ENCODE assay signal across 2 cellular contexts in the genomic region with DNA sequence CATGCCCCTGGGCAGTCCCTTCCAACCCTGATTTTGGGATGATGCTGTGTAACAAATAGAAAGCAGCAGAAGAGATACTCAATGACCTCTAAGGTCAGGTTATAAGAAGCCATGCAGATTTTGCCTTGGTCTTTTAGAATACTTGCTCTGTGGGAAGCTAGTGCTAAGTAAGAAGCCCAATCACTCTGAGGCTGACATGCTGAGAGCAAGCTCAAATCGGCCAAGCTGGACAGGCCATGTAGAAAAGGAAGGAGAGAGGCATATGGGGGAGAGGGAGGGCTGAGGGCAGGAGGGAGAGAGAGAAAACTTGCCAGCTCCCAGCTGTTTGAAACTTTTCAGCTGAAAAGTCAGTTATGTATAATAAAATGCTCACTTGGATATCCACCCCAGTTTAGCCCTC.
TF ChIP-seq lines count a peak whose summit lies in the region.

No MANE protein-coding gene starts in this region.

TF ChIP-seq in WTC11, 78 proteins besides CTCF, POLR2A, EP300 and RAD21 (continued from another document):
- TF ChIP-seq, protein P1, sequence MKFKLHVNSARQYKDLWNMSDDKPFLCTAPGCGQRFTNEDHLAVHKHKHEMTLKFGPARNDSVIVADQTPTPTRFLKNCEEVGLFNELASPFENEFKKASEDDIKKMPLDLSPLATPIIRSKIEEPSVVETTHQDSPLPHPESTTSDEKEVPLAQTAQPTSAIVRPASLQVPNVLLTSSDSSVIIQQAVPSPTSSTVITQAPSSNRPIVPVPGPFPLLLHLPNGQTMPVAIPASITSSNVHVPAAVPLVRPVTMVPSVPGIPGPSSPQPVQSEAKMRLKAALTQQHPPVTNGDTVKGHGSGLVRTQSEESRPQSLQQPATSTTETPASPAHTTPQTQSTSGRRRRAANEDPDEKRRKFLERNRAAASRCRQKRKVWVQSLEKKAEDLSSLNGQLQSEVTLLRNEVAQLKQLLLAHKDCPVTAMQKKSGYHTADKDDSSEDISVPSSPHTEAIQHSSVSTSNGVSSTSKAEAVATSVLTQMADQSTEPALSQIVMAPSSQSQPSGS (CRISPR knock-in tag; IDR thresholded peaks at IDR 0.05; ENCODE audit: borderline replicate concordance, low read depth): no peak
- no peak for TF ChIP-seq PRRX2 (CRISPR knock-in tag; IDR thresholded peaks at IDR 0.05)
- no peak for TF ChIP-seq E2F5 (CRISPR knock-in tag; IDR thresholded peaks at IDR 0.05)
- no peak for TF ChIP-seq E2F1 (CRISPR knock-in tag; IDR thresholded peaks at IDR 0.05)
- TF ChIP-seq IRF2 (CRISPR knock-in tag; IDR thresholded peaks at IDR 0.05; ENCODE audit: borderline replicate concordance, low read depth): no peak
- TF ChIP-seq TCF7 (CRISPR knock-in tag; IDR thresholded peaks at IDR 0.05; ENCODE audit: low read depth): no peak
- no peak for TF ChIP-seq ZNF671 (CRISPR knock-in tag; IDR thresholded peaks at IDR 0.05)

TF ChIP-seq in SK-N-SH, 30 proteins besides CTCF, POLR2A, EP300 and RAD21 (continued from another document):
- TF ChIP-seq MEF2A (IDR thresholded peaks at IDR 0.05; ENCODE audit: borderline replicate concordance, low read depth): no peak
- no peak for TF ChIP-seq TEAD4 (IDR thresholded peaks at IDR 0.05; ENCODE audit: borderline replicate concordance, insufficient read depth)
- TF ChIP-seq, protein P2, sequence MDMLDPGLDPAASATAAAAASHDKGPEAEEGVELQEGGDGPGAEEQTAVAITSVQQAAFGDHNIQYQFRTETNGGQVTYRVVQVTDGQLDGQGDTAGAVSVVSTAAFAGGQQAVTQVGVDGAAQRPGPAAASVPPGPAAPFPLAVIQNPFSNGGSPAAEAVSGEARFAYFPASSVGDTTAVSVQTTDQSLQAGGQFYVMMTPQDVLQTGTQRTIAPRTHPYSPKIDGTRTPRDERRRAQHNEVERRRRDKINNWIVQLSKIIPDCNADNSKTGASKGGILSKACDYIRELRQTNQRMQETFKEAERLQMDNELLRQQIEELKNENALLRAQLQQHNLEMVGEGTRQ (IDR thresholded peaks at IDR 0.05; ENCODE audit: borderline replicate concordance, low read depth, low read length): no peak
- TF ChIP-seq RCOR1 (IDR thresholded peaks at IDR 0.05; ENCODE audit: low read length): no peak
- no peak for TF ChIP-seq RXRA (IDR thresholded peaks at IDR 0.05; ENCODE audit: borderline replicate concordance, low read depth)
- TF ChIP-seq NRF1 (IDR thresholded peaks at IDR 0.05; ENCODE audit: low read depth, low read length): no peak
- no peak for TF ChIP-seq JUND (IDR thresholded peaks at IDR 0.05)
- TF ChIP-seq YY1 (IDR thresholded peaks at IDR 0.05; ENCODE audit: low read depth): no peak
- no peak for TF ChIP-seq NFIC (IDR thresholded peaks at IDR 0.05; ENCODE audit: borderline replicate concordance)
